Comparison of ENCODE assay signal across 9 cellular contexts in the genomic region with DNA sequence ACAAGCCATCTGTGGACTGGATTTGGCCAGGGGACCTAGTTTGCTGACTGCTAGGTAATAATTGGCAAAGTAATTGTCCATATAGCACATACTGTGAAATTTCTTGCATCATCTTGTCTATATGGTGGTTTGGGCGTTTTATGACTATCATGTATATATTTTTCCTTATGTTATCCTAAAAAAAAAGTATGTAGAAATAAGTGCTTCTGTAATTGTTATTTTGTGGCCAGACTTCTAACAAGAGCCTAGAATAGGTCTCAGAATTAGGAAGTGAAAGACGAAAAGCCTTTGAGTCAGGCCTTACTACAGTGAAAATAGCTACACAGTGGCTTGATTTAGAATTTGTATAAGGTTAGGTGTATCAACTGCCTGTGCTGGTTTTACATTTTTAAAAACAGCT. TPM values are rescaled to one million over a fixed set of nuclear protein-coding genes. Genes with fewer than 3 reads are reported as not detected.
DNase-seq lines count a peak whose midpoint lies in the region; ATAC-seq and TF ChIP-seq lines count a peak whose summit lies in the region.
"Had no signal": no experiment of that assay in that cellular context is flagged by ENCODE, and none has a peak within 500 bp of the region (broad histone marks: within the 10 kb centered on the region; RNA-seq: fewer than 3 reads in every experiment).

No MANE protein-coding gene starts in this region.

- no peaks in the 10 kb centered on the region for H3K27me3 Mint-ChIP-seq in CD4-positive, alpha-beta T cell
- H3K27me3 Mint-ChIP-seq in endodermal cell (ENCODE audit: insufficient read depth): no peaks in the 10 kb centered on the region
- H3K27me3 Mint-ChIP-seq in immature natural killer cell (ENCODE audit: low read depth in 3 of 3): peaks cover 2 to 11% (median 8%) of the 10 kb centered on the region in 3 donors
- H3K27me3 Mint-ChIP-seq: activated naive CD8-positive, alpha-beta T cell treated with anti-CD3 and anti-CD28 coated beads, Interleukin-2, amount 10 ng/mL, durations not matched to agents 7 days and 5 days had no signal

- H3K9me3 ChIP-seq in CD4-positive, alpha-beta T cell (ENCODE audit: control insufficient read depth, low read length): no peaks in the 10 kb centered on the region
- no peaks in the 10 kb centered on the region for H3K9me3 ChIP-seq in SU-DHL-6 (ENCODE audit: insufficient read depth, low read length)
- no peaks in the 10 kb centered on the region for H3K9me3 ChIP-seq in endodermal cell (ENCODE audit: control insufficient read depth, low read length)

- H3K36me3 ChIP-seq in SU-DHL-6 (ENCODE audit: low read length) (no peaks in the 10 kb centered on the region), endodermal cell (ENCODE audit: control insufficient read depth, insufficient read depth, low read length) (no peaks in the 10 kb centered on the region)

- no peak overlapping the region for H2AFZ ChIP-seq in SU-DHL-6 (ENCODE audit: low read depth, low read length, severe bottlenecking)

- peak overlapping the region; percentile 49 for H3K4me2 ChIP-seq in SU-DHL-6 (ENCODE audit: low read depth, low read length, poor library complexity, severe bottlenecking)

- H3K27me3 ChIP-seq in CD4-positive, alpha-beta T cell (ENCODE audit: control insufficient read depth, insufficient read depth, low read length): no peaks in the 10 kb centered on the region
- H3K27me3 ChIP-seq in SU-DHL-6 (ENCODE audit: low read length) (no peaks in the 10 kb centered on the region), endodermal cell (ENCODE audit: control insufficient read depth, insufficient read depth, low read length, poor library complexity, severe bottlenecking) (no peaks in the 10 kb centered on the region)

- no peak overlapping the region for H3K27ac ChIP-seq in CD4-positive, alpha-beta T cell (ENCODE audit: low read depth, low read length)
- H3K27ac ChIP-seq in SU-DHL-6 (ENCODE audit: low read depth, low read length) (no peak overlapping the region), endodermal cell (ENCODE audit: low read depth, low read length) (no peak overlapping the region)

- 90 to 93% methylated on average over 1 of the region's 2 CpGs for WGBS in endodermal cell (ENCODE audit: insufficient coverage in 1 of 2, insufficient read length in 1 of 2), 2 experiments

- H3F3A ChIP-seq in SU-DHL-6 (ENCODE audit: insufficient read depth): peaks cover 11% of the 10 kb centered on the region

- no peaks in the 10 kb centered on the region for H3K79me2 ChIP-seq in SU-DHL-6 (ENCODE audit: insufficient read depth, low read length)

- H3K9ac ChIP-seq in SU-DHL-6 (ENCODE audit: low read length): no peak overlapping the region
- H3K9ac ChIP-seq in endodermal cell (ENCODE audit: extremely low read depth, low read length, poor library complexity, severe bottlenecking): no peak overlapping the region

- DNase-seq in CD4-positive, alpha-beta T cell: no peak
- DNase-seq in glomerular visceral epithelial cell (ENCODE audit: extremely low spot score): no peak
- DNase-seq in NCI-H2107 (lab: John Stamatoyannopoulos, UW): no peak
- DNase-seq in endodermal cell: no peak
- no peak for DNase-seq in immature natural killer cell
- DNase-seq: activated naive CD8-positive, alpha-beta T cell treated with anti-CD3 and anti-CD28 coated beads, Interleukin-2, amount 10 ng/mL, durations not matched to agents 7 days and 5 days had no signal

- intact Hi-C loops in CD4-positive, alpha-beta T cell (cut with DNase I, micrococcal nuclease): loop anchor here (2.0 to 10.0 kb wide), 7 partner anchors 127 to 955 kb away; a partner anchor contains a TSS

- TF ChIP-seq CTCF in CD4-positive, alpha-beta T cell (IDR thresholded peaks at IDR 0.05): no peak
- TF ChIP-seq CTCF in SU-DHL-6 (IDR thresholded peaks at IDR 0.05; ENCODE audit: insufficient read depth, low read length, poor library complexity, severe bottlenecking): no peak
- TF ChIP-seq CTCF in endodermal cell (conservative IDR thresholded peaks at IDR 0.05): no peak

- peak overlapping the region; percentile 12 for H3K27ac Mint-ChIP-seq in CD4-positive, alpha-beta T cell
- H3K27ac Mint-ChIP-seq in endodermal cell (no peak overlapping the region), immature natural killer cell (no peak overlapping the region)
- H3K27ac Mint-ChIP-seq: activated naive CD8-positive, alpha-beta T cell treated with anti-CD3 and anti-CD28 coated beads, Interleukin-2, amount 10 ng/mL, durations not matched to agents 7 days and 5 days had no signal

- H3K4me3 Mint-ChIP-seq in CD4-positive, alpha-beta T cell: no peak overlapping the region
- H3K4me3 Mint-ChIP-seq in endodermal cell: no peak overlapping the region
- no peak overlapping the region for H3K4me3 Mint-ChIP-seq in immature natural killer cell

- peaks cover 62% of the 10 kb centered on the region for H3K4me1 Mint-ChIP-seq in CD4-positive, alpha-beta T cell (ENCODE audit: low read depth)
- H3K4me1 Mint-ChIP-seq in endodermal cell (peaks cover 32% of the 10 kb centered on the region), immature natural killer cell (peaks cover 33 to 46% of the 10 kb centered on the region in 2 donors)

- no peaks in the 10 kb centered on the region for H3K9me3 Mint-ChIP-seq in CD4-positive, alpha-beta T cell
- H3K9me3 Mint-ChIP-seq in endodermal cell (no peaks in the 10 kb centered on the region), immature natural killer cell (peaks cover 0 to 5% (median 1%) of the 10 kb centered on the region in 6 donors)

- no peaks in the 10 kb centered on the region for H3K9me2 ChIP-seq in SU-DHL-6 (replicated peaks; ENCODE audit: insufficient read depth, low read length)

- H4K20me1 ChIP-seq in SU-DHL-6 (ENCODE audit: low read depth, low read length): peaks cover 22% of the 10 kb centered on the region

- CTCF ChIA-PET in CD4-positive, alpha-beta T cell (lab: Charles Lee): no interaction called here

- peaks cover 22% of the 10 kb centered on the region for H3K36me3 Mint-ChIP-seq in CD4-positive, alpha-beta T cell (ENCODE audit: low read depth)
- H3K36me3 Mint-ChIP-seq in endodermal cell (ENCODE audit: low read depth): no peaks in the 10 kb centered on the region
- no peaks in the 10 kb centered on the region for H3K36me3 Mint-ChIP-seq in immature natural killer cell

- POLR2A ChIA-PET in CD4-positive, alpha-beta T cell (lab: Charles Lee): interaction anchor here (0.8 to 1.4 kb wide), 2 partner anchors 174 to 813 kb away, joined by 3 to 4 read pairs; a partner anchor contains a TSS

- H3K4me1 ChIP-seq in endodermal cell (ENCODE audit: control insufficient read depth, insufficient read depth, low read length): no peaks in the 10 kb centered on the region

- no peak for ATAC-seq in CD4-positive, alpha-beta T cell (ENCODE audit: poor library complexity)
- ATAC-seq in GM19395 (IDR thresholded peaks at IDR 0.05; ENCODE audit: unreplicated experiment): peak; percentile 55
- ATAC-seq in HG03175 (IDR thresholded peaks at IDR 0.05; ENCODE audit: unreplicated experiment): peak; percentile 45

- H3K4me3 ChIP-seq in SU-DHL-6 (ENCODE audit: insufficient read depth, low read length, poor library complexity, severe bottlenecking) (no peak overlapping the region), endodermal cell (ENCODE audit: low read length) (no peak overlapping the region)

RNA-seq across cellular contexts. Expression of a gene that starts 4.2 kb away (rescaled TPM):
- 10 to 100 TPM; 27.7 to 28.6 TPM for total RNA-seq in CD4-positive, alpha-beta T cell
- total RNA-seq in endodermal cell: 10 to 100 TPM; 42.2 to 42.8 TPM
- 46.0 TPM for polyA plus RNA-seq in endodermal cell (2013, experiment 1 of 2)
- polyA plus RNA-seq in endodermal cell (2013, experiment 2 of 2): 52.0 TPM
- 1 to 10 TPM; 3.5 to 8.1 (median 5.1) TPM for polyA plus RNA-seq in immature natural killer cell
